22 cellular contexts compared by ENCODE assay signal in the genomic region with DNA sequence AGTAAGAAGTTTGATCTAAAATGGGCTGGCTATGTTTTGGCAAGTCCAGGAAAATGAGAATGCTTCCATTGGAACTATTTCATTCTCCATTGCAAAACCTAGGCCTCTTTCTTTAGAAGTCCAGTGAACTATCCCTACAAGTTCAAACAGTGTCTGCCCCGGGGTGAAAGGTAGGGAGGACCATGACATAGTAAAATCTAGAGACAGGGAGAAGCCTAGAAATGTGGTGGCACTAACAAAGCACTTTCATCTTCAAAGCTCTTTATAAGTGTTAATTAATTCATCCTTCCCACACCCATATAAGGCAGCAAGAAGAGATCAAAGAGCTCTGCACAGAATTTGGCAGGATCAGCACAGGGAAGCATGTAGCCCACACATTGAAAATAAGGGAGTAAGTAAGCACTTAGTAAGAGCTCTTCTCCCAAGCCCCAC.
"Had no signal": no experiment of that assay in that cellular context is flagged by ENCODE, and none has a peak within 500 bp of the region (broad histone marks: within the 10 kb centered on the region; RNA-seq: fewer than 3 reads in every experiment).

No MANE protein-coding gene starts in this region.

- ATAC-seq: activated CD8-positive, alpha-beta T cell treated with anti-CD3 and anti-CD28 coated beads for 36 hours; activated T-helper 17 cell treated with anti-CD3 and anti-CD28 coated beads, Interleukin-2, amount 50 U/mL, for 72 hours; left cardiac atrium; right cardiac atrium; stimulated activated naive CD8-positive, alpha-beta T cell treated with anti-CD3 and anti-CD28 coated beads, Interleukin-15, amount 100 ng/mL, for 72 hours had no signal

- H3K27ac ChIP-seq: dorsolateral prefrontal cortex, epithelial cell of prostate had no signal

- H3K4me3 ChIP-seq: dorsolateral prefrontal cortex, lung, smooth muscle cell had no signal

- DNase-seq: activated B cell treated with CpG ODN at 0.5 μM for 24 hours; activated CD4-positive, alpha-beta T cell treated with anti-CD3 and anti-CD28 coated beads for 48 hours; activated CD8-positive, alpha-beta T cell treated with anti-CD3 and anti-CD28 coated beads for 36 hours; activated naive CD4-positive, alpha-beta T cell; activated naive CD8-positive, alpha-beta T cell treated with anti-CD3 and anti-CD28 coated beads for 36 hours; activated T-cell treated with anti-CD3 and anti-CD28 coated beads, Interleukin-2, amount 50 U/mL, for 1 hour; amniotic stem cell; central memory CD4-positive, alpha-beta T cell; dorsolateral prefrontal cortex; endodermal cell; foreskin melanocyte; glutamatergic neuron; hippocampal formation; left cardiac atrium; midbrain; right cardiac atrium; stimulated activated CD4-positive, alpha-beta T cell treated with anti-CD3 and anti-CD28 coated beads, Interleukin-4, amount 100 ng/mL, for 1 hour; stimulated activated naive CD8-positive, alpha-beta T cell treated with anti-CD3 and anti-CD28 coated beads, Interleukin-15, amount 100 ng/mL, for 72 hours had no signal
